8 cellular contexts compared by ENCODE assay signal in the genomic region with DNA sequence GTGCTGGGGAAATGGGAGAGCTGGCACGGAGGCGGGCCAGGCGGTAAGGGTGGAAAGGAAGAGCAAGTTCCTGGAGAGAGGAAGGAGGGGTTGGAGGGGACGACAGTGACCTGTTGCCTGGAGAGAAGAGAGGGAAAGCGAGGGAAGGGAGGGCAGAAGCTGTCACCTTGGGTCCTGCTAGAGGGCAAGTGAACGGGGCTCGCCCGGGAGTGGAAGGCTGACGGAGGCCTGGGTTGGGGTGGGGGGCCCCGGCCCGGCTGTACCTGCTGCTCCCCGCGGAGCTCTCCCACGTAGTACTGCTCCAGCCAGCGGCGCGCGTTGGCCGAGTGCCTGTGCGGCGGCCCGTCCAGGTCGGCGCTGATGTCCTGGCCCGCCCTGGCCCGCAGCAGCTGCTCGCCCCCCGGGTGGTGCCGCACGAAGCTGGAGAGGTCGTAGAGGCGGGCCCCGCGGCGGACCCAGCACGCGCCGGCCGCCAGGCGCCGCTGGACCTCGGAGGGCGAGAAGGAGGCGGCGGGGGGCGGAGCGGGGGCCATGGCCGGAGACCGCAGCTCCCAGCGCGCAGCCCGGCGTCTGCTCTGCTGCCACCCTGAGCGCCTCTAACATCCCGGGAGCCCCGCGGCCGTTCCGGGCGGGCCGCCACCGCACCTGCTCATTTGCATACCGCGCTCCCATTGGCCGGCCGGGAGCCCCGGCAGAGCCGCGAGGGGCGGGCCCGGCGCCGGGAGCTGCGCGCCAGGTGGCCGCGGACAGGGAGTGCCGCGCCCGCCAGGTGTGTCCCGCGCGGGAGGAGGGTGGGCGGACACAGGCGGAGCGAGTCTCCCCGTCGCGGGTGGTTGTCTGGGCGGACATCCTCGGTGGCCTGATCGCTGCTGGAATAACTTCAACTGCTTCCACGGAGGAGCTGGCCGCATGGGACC. TPM values are rescaled to one million over a fixed set of nuclear protein-coding genes. Genes with fewer than 3 reads are reported as not detected.
DNase-seq lines count a peak whose midpoint lies in the region; ATAC-seq and FAIRE-seq lines count a peak whose summit lies in the region.

A gene with protein sequence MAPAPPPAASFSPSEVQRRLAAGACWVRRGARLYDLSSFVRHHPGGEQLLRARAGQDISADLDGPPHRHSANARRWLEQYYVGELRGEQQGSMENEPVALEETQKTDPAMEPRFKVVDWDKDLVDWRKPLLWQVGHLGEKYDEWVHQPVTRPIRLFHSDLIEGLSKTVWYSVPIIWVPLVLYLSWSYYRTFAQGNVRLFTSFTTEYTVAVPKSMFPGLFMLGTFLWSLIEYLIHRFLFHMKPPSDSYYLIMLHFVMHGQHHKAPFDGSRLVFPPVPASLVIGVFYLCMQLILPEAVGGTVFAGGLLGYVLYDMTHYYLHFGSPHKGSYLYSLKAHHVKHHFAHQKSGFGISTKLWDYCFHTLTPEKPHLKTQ (minus strand): TSS at position 598 of the 917 bp plus-strand sequence. CDS start 65 bp downstream, at position 533.

- H3K27ac Mint-ChIP-seq in activated CD4-positive, alpha-beta memory T cell treated with anti-CD3 and anti-CD28 coated beads for 36 hours: no peak within 1 kb of the TSS

- peaks cover 31% of the 10 kb centered on the region for H3K27me3 Mint-ChIP-seq in activated CD4-positive, alpha-beta memory T cell treated with anti-CD3 and anti-CD28 coated beads for 36 hours

- H3K18ac ChIP-seq in mesenchymal stem cell (ENCODE audit: low read depth in 1 of 2, low read length in 2 of 2): no peak within 1 kb of the TSS

- no peak within 1 kb of the TSS for H3K14ac ChIP-seq in mesenchymal stem cell (ENCODE audit: low read length in 2 of 2)

- H3K4me1 ChIP-seq in BLaER1 (peaks cover 26% of the 10 kb centered on the region), mesenchymal stem cell (ENCODE audit: control insufficient read depth, insufficient read depth, low read depth, low read length) (peaks cover 13% of the 10 kb centered on the region)

- H3K36me3 ChIP-seq in BLaER1 (no peaks in the 10 kb centered on the region), mesenchymal stem cell (ENCODE audit: control insufficient read depth in 1 of 2, insufficient read depth in 2 of 2, low read depth in 1 of 2, low read length in 2 of 2) (no peaks in the 10 kb centered on the region)

- FAIRE-seq in GM19239 (lab: Jason Lieb, UNC): no peak

- intact Hi-C loops in activated CD4-positive, alpha-beta memory T cell treated with anti-CD3 and anti-CD28 coated beads for 36 hours (cut with micrococcal nuclease): loop anchor here (1.0 kb wide), 1 partner anchor 65 kb away; no protein-coding TSS in a partner anchor

- H3K27ac ChIP-seq in BLaER1 (peak within 1 kb of the TSS; percentile 69), mesenchymal stem cell (ENCODE audit: low read length, poor library complexity, severe bottlenecking) (no peak within 1 kb of the TSS)

- no peak within 1 kb of the TSS for H2BK120ac ChIP-seq in mesenchymal stem cell (ENCODE audit: low read depth, low read length)

- no peak within 1 kb of the TSS for H4K91ac ChIP-seq in mesenchymal stem cell (ENCODE audit: low read length)

- H3K4ac ChIP-seq in mesenchymal stem cell (ENCODE audit: low read depth in 1 of 2, low read length in 2 of 2): no peak within 1 kb of the TSS

- no peaks in the 10 kb centered on the region for H4K20me1 ChIP-seq in BLaER1

- CTCF ChIA-PET in activated CD4-positive, alpha-beta memory T cell treated with anti-CD3 and anti-CD28 coated beads for 36 hours (lab: Charles Lee): interaction anchor here (0.8 to 1.9 kb wide), 6 partner anchors 38 to 337 kb away, joined by 4 to 6 read pairs (median 5); no protein-coding TSS in a partner anchor

- no peaks in the 10 kb centered on the region for H3K79me1 ChIP-seq in mesenchymal stem cell (replicated peaks; ENCODE audit: low read length, poor library complexity, severe bottlenecking)

- H3K27me3 ChIP-seq in BLaER1 (peaks cover 11% of the 10 kb centered on the region), mesenchymal stem cell (ENCODE audit: control insufficient read depth in 1 of 2, insufficient read depth in 1 of 2, low read length in 2 of 2) (peaks cover 33 to 63% of the 10 kb centered on the region in 2 experiments)

- DNase-seq in GM19239 (ENCODE audit: insufficient read length, low spot score): peak; percentile 76
- DNase-seq in NCI-H510A (lab: John Stamatoyannopoulos, UW): peak; percentile 85
- DNase-seq in activated CD4-positive, alpha-beta memory T cell treated with anti-CD3 and anti-CD28 coated beads for 36 hours: peak; percentile 81
- peak; percentile 38 for DNase-seq in effector CD8-positive, alpha-beta T cell (lab: John Stamatoyannopoulos, UW)
- peak; percentile 39 for DNase-seq in mesenchymal stem cell
- peak; percentile 14 for DNase-seq in stimulated activated CD8-positive, alpha-beta memory T cell treated with anti-CD3 and anti-CD28 coated beads, Interleukin-15, amount 100 ng/mL, for 1 hour (ENCODE audit: low read depth)

- peak within 1 kb of the TSS in 1 of 2 experiments; percentile 42 for H3K23ac ChIP-seq in mesenchymal stem cell (ENCODE audit: low read length in 2 of 2)

- H3K4me1 Mint-ChIP-seq in activated CD4-positive, alpha-beta memory T cell treated with anti-CD3 and anti-CD28 coated beads for 36 hours (ENCODE audit: low read depth): peaks cover 11% of the 10 kb centered on the region

- H3K36me3 Mint-ChIP-seq in activated CD4-positive, alpha-beta memory T cell treated with anti-CD3 and anti-CD28 coated beads for 36 hours: no peaks in the 10 kb centered on the region

- no peak within 1 kb of the TSS for H2AK5ac ChIP-seq in mesenchymal stem cell (ENCODE audit: low read length, severe bottlenecking)

- H3K9me3 Mint-ChIP-seq in activated CD4-positive, alpha-beta memory T cell treated with anti-CD3 and anti-CD28 coated beads for 36 hours: no peaks in the 10 kb centered on the region

- H3K4me3 ChIP-seq in BLaER1 (peak within 1 kb of the TSS; percentile 71), mesenchymal stem cell (ENCODE audit: insufficient read depth in 1 of 2, low read depth in 1 of 2, low read length in 2 of 2) (peak within 1 kb of the TSS in 1 of 2 experiments; percentile 49)

- H2AFZ ChIP-seq in mesenchymal stem cell (ENCODE audit: low read depth, low read length): no peak within 1 kb of the TSS

- no peak within 1 kb of the TSS for H2BK15ac ChIP-seq in mesenchymal stem cell (ENCODE audit: low read depth, poor library complexity, severe bottlenecking)

- H3K4me3 Mint-ChIP-seq in activated CD4-positive, alpha-beta memory T cell treated with anti-CD3 and anti-CD28 coated beads for 36 hours: peak within 1 kb of the TSS; percentile 17

- peak within 1 kb of the TSS; percentile 75 for H3K9ac ChIP-seq in BLaER1
- H3K9ac ChIP-seq in mesenchymal stem cell (ENCODE audit: low read length): no peak within 1 kb of the TSS

- peak; percentile 48 for ATAC-seq in HG03378 (IDR thresholded peaks at IDR 0.05; ENCODE audit: unreplicated experiment)

- H3K9me3 ChIP-seq in BLaER1 (no peaks in the 10 kb centered on the region), mesenchymal stem cell (ENCODE audit: control insufficient read depth, low read length) (no peaks in the 10 kb centered on the region)

- H3K4me2 ChIP-seq in BLaER1 (peak within 1 kb of the TSS; percentile 100), mesenchymal stem cell (ENCODE audit: low read length, poor library complexity, severe bottlenecking) (peak within 1 kb of the TSS; percentile 60)

- H4K8ac ChIP-seq in mesenchymal stem cell (ENCODE audit: low read length): no peak within 1 kb of the TSS

- POLR2A ChIA-PET in activated CD4-positive, alpha-beta memory T cell treated with anti-CD3 and anti-CD28 coated beads for 36 hours (lab: Charles Lee): no interaction called here

- H2BK5ac ChIP-seq in mesenchymal stem cell (ENCODE audit: low read depth, low read length, poor library complexity, severe bottlenecking): no peak within 1 kb of the TSS

- H2BK12ac ChIP-seq in mesenchymal stem cell (ENCODE audit: low read length in 2 of 2): no peak within 1 kb of the TSS

- WGBS in mesenchymal stem cell: 1% methylated on average over 67 of the region's 94 CpGs

RNA-seq across cellular contexts. Expression of the gene that starts here (rescaled TPM):
- under 1 TPM in 1 of 2 experiments, not detected in 1; 0.22 TPM for total RNA-seq in activated CD4-positive, alpha-beta memory T cell treated with anti-CD3 and anti-CD28 coated beads for 36 hours
- not detected for polyA plus RNA-seq in mesenchymal stem cell (2013, experiment 1 of 2)
- not detected for polyA plus RNA-seq in mesenchymal stem cell (2013, experiment 2 of 2)

Comparison
In these comparisons a context has a peak if more than half of its experiments do, and no peak if none do; other contexts are left out.
1. Peak in DNase-seq in activated CD4-positive, alpha-beta memory T cell treated with anti-CD3 and anti-CD28 coated beads for 36 hours; RNA of the gene not detected or under 1 TPM.
2. DNase-seq: peak in every context shown above with its lines; median percentile 85 in NCI-H510A; 81 in activated CD4-positive, alpha-beta memory T cell treated with anti-CD3 and anti-CD28 coated beads for 36 hours; 76 in GM19239; 39 in mesenchymal stem cell; 38 in effector CD8-positive, alpha-beta T cell; 14 in stimulated activated CD8-positive, alpha-beta memory T cell treated with anti-CD3 and anti-CD28 coated beads, Interleukin-15, amount 100 ng/mL, for 1 hour.